In the genomic region with DNA sequence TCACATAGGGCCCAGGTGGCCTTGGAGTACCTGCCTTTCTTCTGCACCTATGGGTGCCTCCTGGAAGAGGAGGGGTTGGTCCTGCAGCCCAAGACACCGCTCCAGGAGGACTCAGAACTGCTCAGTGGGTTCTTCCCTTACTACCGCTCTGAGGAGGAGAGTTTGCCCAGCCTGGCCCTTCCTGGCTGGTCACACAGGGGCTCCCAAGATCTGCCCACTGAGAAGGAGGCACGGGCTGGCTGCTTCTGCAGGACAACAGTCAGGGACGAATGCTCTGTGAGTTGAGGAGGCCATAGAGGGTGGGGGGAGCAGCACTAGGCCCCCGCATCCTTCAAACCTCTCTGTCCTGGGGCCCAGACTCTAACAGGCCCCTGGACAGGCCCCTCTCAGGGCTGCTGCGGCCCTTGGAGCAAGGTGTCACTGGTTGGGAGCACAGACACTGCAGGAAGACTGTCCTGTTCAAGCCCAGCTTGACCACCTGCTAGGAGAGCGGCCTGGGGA, we compare ENCODE assay signal across 22 cellular contexts. TPM values are rescaled to one million over a fixed set of nuclear protein-coding genes. Genes with fewer than 3 reads are reported as not detected.
DNase-seq lines count a peak whose midpoint lies in the region; ATAC-seq and TF ChIP-seq lines count a peak whose summit lies in the region.
"Had no signal": no experiment of that assay in that cellular context is flagged by ENCODE, and none has a peak within 500 bp of the region (broad histone marks: within the 10 kb centered on the region; RNA-seq: fewer than 3 reads in every experiment).

No MANE protein-coding gene starts in this region.

- H3K27me3 Mint-ChIP-seq in stimulated activated naive CD8-positive, alpha-beta T cell treated with anti-CD3 and anti-CD28 coated beads, Interleukin-15, amount 100 ng/mL, for 72 hours, result no peaks in the 10 kb centered on the region

- H3K27ac Mint-ChIP-seq in stimulated activated naive CD8-positive, alpha-beta T cell treated with anti-CD3 and anti-CD28 coated beads, Interleukin-15, amount 100 ng/mL, for 72 hours, result no peak overlapping the region
- H3K27ac Mint-ChIP-seq: GM23338 had no signal

- intact Hi-C loops in posterior vena cava (cut with DNase I), result no loop called here

- no peaks in the 10 kb centered on the region for H3K4me1 Mint-ChIP-seq in stimulated activated naive CD8-positive, alpha-beta T cell treated with anti-CD3 and anti-CD28 coated beads, Interleukin-15, amount 100 ng/mL, for 72 hours

- no peak overlapping the region for H3K4me3 Mint-ChIP-seq in stimulated activated naive CD8-positive, alpha-beta T cell treated with anti-CD3 and anti-CD28 coated beads, Interleukin-15, amount 100 ng/mL, for 72 hours
- H3K4me3 Mint-ChIP-seq: GM23338 had no signal

- in situ Hi-C loops in GM13976 (cut with MboI; ENCODE audit: low sequenced_read_pairs, unreplicated experiment), result loop anchor here (25.0 kb wide), 1 partner anchor 362 kb away; a partner anchor contains a TSS

- H3K9me3 Mint-ChIP-seq in stimulated activated naive CD8-positive, alpha-beta T cell treated with anti-CD3 and anti-CD28 coated beads, Interleukin-15, amount 100 ng/mL, for 72 hours, result no peaks in the 10 kb centered on the region
- H3K9me3 Mint-ChIP-seq: GM23338 had no signal

- no peak for TF ChIP-seq CTCF in GM13976 (IDR thresholded peaks at IDR 0.05; ENCODE audit: borderline replicate concordance, control extremely low read depth, extremely low read depth, insufficient read depth, missing control alignments)

- ATAC-seq in stimulated activated naive CD8-positive, alpha-beta T cell treated with anti-CD3 and anti-CD28 coated beads, Interleukin-15, amount 100 ng/mL, for 72 hours, result peak; percentile 14
- no peak for ATAC-seq in stimulated activated naive CD8-positive, alpha-beta T cell treated with anti-CD3 and anti-CD28 coated beads, Interleukin-15, Interleukin-2, amounts not matched to agents 100 U/mL and 50 U/mL, for 24 hours
- ATAC-seq: GM23338 had no signal

- DNase-seq in stimulated activated naive CD8-positive, alpha-beta T cell treated with anti-CD3 and anti-CD28 coated beads, Interleukin-15, amount 100 ng/mL, for 72 hours, result no peak
- DNase-seq in stimulated activated naive CD8-positive, alpha-beta T cell treated with anti-CD3 and anti-CD28 coated beads, Interleukin-15, Interleukin-2, amounts not matched to agents 100 U/mL and 50 U/mL, for 24 hours, result no peak
- peak; percentile 6 for DNase-seq in iPS-NIHi7 (ENCODE audit: extremely low spot score)
- DNase-seq in posterior vena cava (ENCODE audit: low spot score), result peak; percentile 53
- no peak for DNase-seq in NCI-H510A (lab: John Stamatoyannopoulos, UW)
- no peak for DNase-seq in stimulated activated CD4-positive, alpha-beta T cell treated with anti-CD3 and anti-CD28 coated beads, Interleukin-12 subunit alpha, Interleukin-12 subunit beta, amount 100 ng/mL, for 4 hours
- DNase-seq in GM13976 (ENCODE audit: low spot score), result no peak
- DNase-seq: Calu3, DMS79 treated with DMSO at 0.1 percent for 48 hours, IMR-90, KG1, MG63, NCI-H1048, NCI-H1417, NCI-H1694, NCI-H2029 treated with DMSO at 0.1 percent for 48 hours, NCI-H446 treated with DMSO at 0.1 percent for 48 hours, NCI-H526 treated with DMSO at 0.1 percent for 48 hours, Right ventricle myocardium superior, RPMI8226 had no signal

RNA-seq across cellular contexts. Expression of a gene that starts 9.9 kb away (rescaled TPM):
- under 1 TPM; 0.10 to 0.19 TPM for total RNA-seq in posterior vena cava
- total RNA-seq: Calu3, IMR-90, Right ventricle myocardium superior, SJSA1 had no signal

Comparison
In these comparisons a context has a peak if more than half of its experiments do, and no peak if none do; other contexts are left out.
1. DNase-seq: peak in iPS-NIHi7 (single experiment) and posterior vena cava (single experiment); none in stimulated activated naive CD8-positive, alpha-beta T cell treated with anti-CD3 and anti-CD28 coated beads, Interleukin-15, amount 100 ng/mL, for 72 hours (0 of 2), stimulated activated naive CD8-positive, alpha-beta T cell treated with anti-CD3 and anti-CD28 coated beads, Interleukin-15, Interleukin-2, amounts not matched to agents 100 U/mL and 50 U/mL, for 24 hours (single experiment), NCI-H510A (single experiment), stimulated activated CD4-positive, alpha-beta T cell treated with anti-CD3 and anti-CD28 coated beads, Interleukin-12 subunit alpha, Interleukin-12 subunit beta, amount 100 ng/mL, for 4 hours (single experiment) and GM13976 (single experiment).